In the genomic region with DNA sequence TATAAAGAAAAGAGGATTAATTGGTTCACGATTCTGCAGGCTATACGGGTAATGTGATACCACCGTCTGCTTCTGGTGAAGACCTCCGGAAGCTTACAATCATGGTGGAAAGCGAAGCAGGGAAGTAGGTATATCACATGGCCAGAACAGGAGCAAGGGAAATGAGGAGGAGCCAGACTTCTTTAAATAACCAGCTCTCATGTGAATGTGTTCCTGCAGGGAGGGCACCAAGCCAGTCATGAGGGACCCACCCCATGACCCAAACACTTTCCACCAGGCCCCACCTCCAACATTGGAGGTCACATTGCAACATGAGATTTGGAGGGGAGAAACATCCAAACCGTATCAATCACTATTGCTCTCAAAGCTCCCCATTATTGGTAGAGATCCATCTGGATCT, we compare ENCODE assay signal across 14 cellular contexts.
DNase-seq lines count a peak whose midpoint lies in the region; FAIRE-seq and TF ChIP-seq lines count a peak whose summit lies in the region.
"Had no signal": no experiment of that assay in that cellular context is flagged by ENCODE, and none has a peak within 500 bp of the region (broad histone marks: within the 10 kb centered on the region; RNA-seq: fewer than 3 reads in every experiment).

No MANE protein-coding gene starts in this region.

- TF ChIP-seq CTCF in PC-9 (conservative IDR thresholded peaks at IDR 0.05) (no peak), endothelial cell of umbilical vein (IDR thresholded peaks at IDR 0.05; ENCODE audit: extremely low read depth in 1 of 2, insufficient read depth in 1 of 2, low read depth in 1 of 2, low read length in 2 of 2) (no peak), uterus (IDR thresholded peaks at IDR 0.05) (no peak)

- H2AFZ ChIP-seq in PC-9: no peak overlapping the region
- no peak overlapping the region for H2AFZ ChIP-seq in endothelial cell of umbilical vein (ENCODE audit: low read depth, low read length)

- H3K27me3 ChIP-seq in PC-9 (ENCODE audit: insufficient read depth, low read depth) (no peaks in the 10 kb centered on the region), endothelial cell of umbilical vein (ENCODE audit: control insufficient read depth in 2 of 2, insufficient read depth in 2 of 2, low read length in 2 of 2) (no peaks in the 10 kb centered on the region), muscle layer of duodenum (ENCODE audit: low read depth, low read length) (no peaks in the 10 kb centered on the region), uterus (no peaks in the 10 kb centered on the region)

- H3K9ac ChIP-seq in endothelial cell of umbilical vein (replicated peaks; ENCODE audit: extremely low read depth, insufficient read depth, low read length): no peak overlapping the region

- H3K36me3 ChIP-seq in PC-9 (ENCODE audit: low read depth) (no peaks in the 10 kb centered on the region), endothelial cell of umbilical vein (ENCODE audit: control insufficient read depth in 2 of 2, extremely low read depth in 1 of 2, insufficient read depth in 2 of 2, low read length in 2 of 2) (peaks cover 7 to 9% of the 10 kb centered on the region in 2 experiments), muscle layer of duodenum (ENCODE audit: control insufficient read depth in 1 of 2, insufficient read depth in 2 of 2, low read length in 2 of 2) (no peaks in the 10 kb centered on the region), uterus (no peaks in the 10 kb centered on the region)

- peak overlapping the region; percentile 39 for H3K4me2 ChIP-seq in PC-9
- H3K4me2 ChIP-seq in endothelial cell of umbilical vein (ENCODE audit: insufficient read depth, low read length): no peak overlapping the region

- H3F3A ChIP-seq in PC-9 (ENCODE audit: insufficient read depth, low read depth): peaks cover 31% of the 10 kb centered on the region

- peak overlapping the region; percentile 1; the same call in 1 of the 2 replicates for H3K4me3 ChIP-seq in PC-9
- no peak overlapping the region for H3K4me3 ChIP-seq in endothelial cell of umbilical vein (replicated peaks in 1 of 3; ENCODE audit: insufficient read depth in 1 of 3, low read depth in 1 of 3, low read length in 3 of 3)
- H3K4me3 ChIP-seq in muscle layer of duodenum (ENCODE audit: low read depth in 1 of 2, low read length in 2 of 2): no peak overlapping the region
- H3K4me3 ChIP-seq in uterus: no peak overlapping the region

- no peak for DNase-seq in PC-9
- DNase-seq in endothelial cell of umbilical vein (ENCODE audit: low read depth, low spot score): no peak
- DNase-seq in uterus: peak in 1 of 2 donors; percentile 39
- no peak for DNase-seq in activated T-cell treated with anti-CD3 and anti-CD28 coated beads, Interleukin-2, amount 50 U/mL, for 1 hour
- no peak for DNase-seq in cerebellar cortex (ENCODE audit: low spot score)
- DNase-seq in AG08396 (ENCODE audit: low spot score): no peak
- DNase-seq: activated CD4-positive, alpha-beta T cell treated with anti-CD3 and anti-CD28 coated beads for 4 hours; activated T-cell treated with anti-CD3 and anti-CD28 coated beads, Interleukin-2, amount 50 U/mL, for 24 hours; COR-L47; mesendoderm had no signal

- peak overlapping the region; percentile 80 for H3K27ac ChIP-seq in PC-9
- H3K27ac ChIP-seq in endothelial cell of umbilical vein (ENCODE audit: insufficient read depth, low read depth, low read length): peak overlapping the region; percentile 92
- peak overlapping the region; percentile 7 for H3K27ac ChIP-seq in muscle layer of duodenum (ENCODE audit: low read length)
- peak overlapping the region; percentile 71 to 81 for H3K27ac ChIP-seq in uterus
- H3K27ac ChIP-seq: HL-60 had no signal

- H4K20me1 ChIP-seq in PC-9 (ENCODE audit: insufficient read depth) (no peaks in the 10 kb centered on the region), endothelial cell of umbilical vein (replicated peaks; ENCODE audit: control insufficient read depth, extremely low read depth, insufficient read depth, low read length) (no peaks in the 10 kb centered on the region)

- FAIRE-seq in endothelial cell of umbilical vein (lab: Jason Lieb, UNC): no peak
- FAIRE-seq: endometrium, H1 had no signal

- dilution Hi-C loops in endothelial cell of umbilical vein (cut with MboI; ENCODE audit: extremely low pct_ligation_motif_present, low sequenced_read_pairs): no loop called here

- intact Hi-C loops in PC-9 (cut with micrococcal nuclease; ENCODE audit: unreplicated experiment): loop anchor here (1.0 to 5.0 kb wide), 7 partner anchors 18 to 131 kb away; partner anchors contain the start of gene EFEMP1
- intact Hi-C loops in endothelial cell of umbilical vein (cut with micrococcal nuclease): loop anchor here (1.0 to 5.0 kb wide), 7 partner anchors 81 to 271 kb away; no protein-coding TSS in a partner anchor
- intact Hi-C loops in uterus (cut with DNase I; ENCODE audit: low total_unique reads): no loop called here

- CTCF ChIA-PET in PC-9 (lab: Charles Lee) (no interaction called here), endothelial cell of umbilical vein (lab: Charles Lee) (interaction anchor here (4.6 kb wide), 1 partner anchor 90 kb away, joined by 55 read pairs; no protein-coding TSS in a partner anchor)

- POLR2A ChIA-PET in PC-9 (lab: Charles Lee; ENCODE audit: unreplicated experiment) (no interaction called here), endothelial cell of umbilical vein (lab: Charles Lee) (no interaction called here)

- H3K4me1 ChIP-seq in PC-9 (replicated peaks; ENCODE audit: insufficient read depth) (peaks cover 43% of the 10 kb centered on the region), endothelial cell of umbilical vein (ENCODE audit: control insufficient read depth, extremely low read depth, insufficient read depth, low read length) (peaks cover 51% of the 10 kb centered on the region), muscle layer of duodenum (ENCODE audit: control insufficient read depth in 1 of 2, insufficient read depth in 2 of 2, low read length in 2 of 2) (no peaks in the 10 kb centered on the region), uterus (peaks cover 0 to 14% of the 10 kb centered on the region in 2 donors)

- H3K9me2 ChIP-seq in PC-9 (ENCODE audit: insufficient read depth): no peaks in the 10 kb centered on the region

- TF ChIP-seq POLR2A in endothelial cell of umbilical vein (IDR thresholded peaks at IDR 0.05; ENCODE audit: low read depth, low read length) (no peak), uterus (IDR thresholded peaks at IDR 0.05) (no peak)

- no peaks in the 10 kb centered on the region for H3K79me2 ChIP-seq in PC-9 (ENCODE audit: low read depth)
- H3K79me2 ChIP-seq in endothelial cell of umbilical vein (ENCODE audit: control insufficient read depth, insufficient read depth, low read length): no peaks in the 10 kb centered on the region

- BruUV-seq in PC-9 (replicated peaks; lab: Mats Ljungman, UMichigan): no TSS peak
- no TSS peak for BruUV-seq in endothelial cell of umbilical vein (replicated peaks; lab: Mats Ljungman, UMichigan)

- no peaks in the 10 kb centered on the region for H3K9me1 ChIP-seq in endothelial cell of umbilical vein (replicated peaks; ENCODE audit: control insufficient read depth, extremely low read depth, insufficient read depth, low read length)

- H3K9me3 ChIP-seq in PC-9 (ENCODE audit: insufficient read depth, low read depth) (no peaks in the 10 kb centered on the region), endothelial cell of umbilical vein (replicated peaks; ENCODE audit: control insufficient read depth, insufficient read depth, low read length) (no peaks in the 10 kb centered on the region), muscle layer of duodenum (ENCODE audit: control insufficient read depth in 1 of 2, low read length in 2 of 2) (no peaks in the 10 kb centered on the region), uterus (no peaks in the 10 kb centered on the region)

TF ChIP-seq in endothelial cell of umbilical vein, 7 proteins besides CTCF, POLR2A, EP300 and RAD21:
- peak; percentile 56 for TF ChIP-seq POLR2AphosphoS5 (IDR thresholded peaks at IDR 0.05; ENCODE audit: insufficient read depth, low read depth, low read length)
- no peak for TF ChIP-seq EZH2 (IDR thresholded peaks at IDR 0.05; ENCODE audit: borderline replicate concordance, low read depth, low read length, severe bottlenecking)

Comparison
In these comparisons a context has a peak if more than half of its experiments do, and no peak if none do; other contexts are left out.
1. H3K27ac ChIP-seq: peak in every context shown above with its lines; median percentile 92 in endothelial cell of umbilical vein; 80 in PC-9; 76 in uterus; 7 in muscle layer of duodenum.